Comparison of ENCODE assay signal across 8 cellular contexts in genomic region chr19:1249298-1249989, GRCh38. TPM values are rescaled to one million over a fixed set of nuclear protein-coding genes. Genes with fewer than 3 reads are reported as not detected.
DNase-seq lines count a peak whose midpoint lies in the region; ATAC-seq and TF ChIP-seq lines count a peak whose summit lies in the region.

No MANE protein-coding gene starts in this region.

- H3K9me3 ChIP-seq in SK-N-MC (ENCODE audit: low read depth, low read length) (no peaks in the 10 kb centered on the region), thoracic aorta (no peaks in the 10 kb centered on the region)

- H3K27ac ChIP-seq in SK-N-MC = peak overlapping the region; percentile 95
- peak overlapping the region; percentile 100 for H3K27ac ChIP-seq in thoracic aorta

- peaks cover 3% of the 10 kb centered on the region for H3K27me3 Mint-ChIP-seq in glutamatergic neuron (ENCODE audit: unreplicated experiment)
- no peaks in the 10 kb centered on the region for H3K27me3 Mint-ChIP-seq in osteocyte (ENCODE audit: unreplicated experiment)

- peak overlapping the region; percentile 69 to 93 for H3K27ac Mint-ChIP-seq in activated naive CD4-positive, alpha-beta T cell treated with anti-CD3 and anti-CD28 coated beads, Interleukin-2, amount 50 U/mL, for 72 hours
- H3K27ac Mint-ChIP-seq in glutamatergic neuron (ENCODE audit: unreplicated experiment) (peak overlapping the region; percentile 88), osteocyte (ENCODE audit: unreplicated experiment) (peak overlapping the region; percentile 41)

- peak; percentile 43 to 60 for ATAC-seq in activated naive CD4-positive, alpha-beta T cell treated with anti-CD3 and anti-CD28 coated beads, Interleukin-2, amount 50 U/mL, for 72 hours
- ATAC-seq in thoracic aorta (ENCODE audit: insufficient number of reproducible peaks, low FRiP score, low read depth) = peak; percentile 16

- H3K9ac ChIP-seq in SK-N-MC (ENCODE audit: insufficient read length) = peak overlapping the region; percentile 87

- no peaks in the 10 kb centered on the region for H3K9me3 Mint-ChIP-seq in activated naive CD4-positive, alpha-beta T cell treated with anti-CD3 and anti-CD28 coated beads, Interleukin-2, amount 50 U/mL, for 72 hours
- H3K9me3 Mint-ChIP-seq in glutamatergic neuron (ENCODE audit: unreplicated experiment) = peaks cover 8% of the 10 kb centered on the region
- H3K9me3 Mint-ChIP-seq in osteocyte (ENCODE audit: unreplicated experiment) = no peaks in the 10 kb centered on the region

- peak; percentile 93 for DNase-seq in GDM1 (lab: John Stamatoyannopoulos, UW)
- no peak for DNase-seq in HFF-Myc (ENCODE audit: extremely low read depth, low read depth)
- DNase-seq in NCI-H1092 treated with DMSO at 0.1 percent for 48 hours (lab: John Stamatoyannopoulos, UW) = peak; percentile 93
- no peak for DNase-seq in SK-N-MC (ENCODE audit: low read depth, low spot score)
- DNase-seq in activated naive CD4-positive, alpha-beta T cell treated with anti-CD3 and anti-CD28 coated beads, Interleukin-2, amount 50 U/mL, for 72 hours (ENCODE audit: low spot score in 2 of 2) = peak; percentile 90 to 97
- peak; percentile 97 for DNase-seq in glutamatergic neuron
- peak; percentile 98 for DNase-seq in osteocyte (ENCODE audit: extremely low spot score, unreplicated experiment)
- DNase-seq in thoracic aorta (ENCODE audit: low spot score) = peak; percentile 79

- H3K4me3 Mint-ChIP-seq in glutamatergic neuron (ENCODE audit: unreplicated experiment) = peak overlapping the region; percentile 87
- H3K4me3 Mint-ChIP-seq in osteocyte (ENCODE audit: unreplicated experiment) = peak overlapping the region; percentile 65

- peaks cover 27 to 51% of the 10 kb centered on the region in 2 donors for H3K4me1 ChIP-seq in thoracic aorta (ENCODE audit: control insufficient read depth in 1 of 2, low read depth in 2 of 2)

- peaks cover 4% of the 10 kb centered on the region for H3K4me1 Mint-ChIP-seq in glutamatergic neuron (ENCODE audit: low read depth, unreplicated experiment)
- peaks cover 24% of the 10 kb centered on the region for H3K4me1 Mint-ChIP-seq in osteocyte (ENCODE audit: unreplicated experiment)

- H3K36me3 ChIP-seq in SK-N-MC (ENCODE audit: insufficient read depth, low read length) = peaks cover 28% of the 10 kb centered on the region
- H3K36me3 ChIP-seq in thoracic aorta = peaks cover 5% of the 10 kb centered on the region

- TF ChIP-seq CTCF in HFF-Myc (IDR thresholded peaks at IDR 0.05; ENCODE audit: low read depth, low read length, missing control alignments) (no peak), glutamatergic neuron (IDR thresholded peaks at IDR 0.05; ENCODE audit: partially characterized antibody, unreplicated experiment) (no peak), osteocyte (IDR thresholded peaks at IDR 0.05) (no peak), thoracic aorta (IDR thresholded peaks at IDR 0.05) (no peak)

- H3K4me3 ChIP-seq in HFF-Myc (replicated peaks; ENCODE audit: low read depth, low read length) = peak overlapping the region; percentile 77
- H3K4me3 ChIP-seq in SK-N-MC = peak overlapping the region; percentile 87
- peak overlapping the region; percentile 99 for H3K4me3 ChIP-seq in thoracic aorta

- no peaks in the 10 kb centered on the region for H3K27me3 ChIP-seq in thoracic aorta (replicated peaks; ENCODE audit: insufficient read depth)

- H3K36me3 Mint-ChIP-seq in activated naive CD4-positive, alpha-beta T cell treated with anti-CD3 and anti-CD28 coated beads, Interleukin-2, amount 50 U/mL, for 72 hours = peaks cover 13 to 15% of the 10 kb centered on the region in 2 donors
- H3K36me3 Mint-ChIP-seq in glutamatergic neuron (ENCODE audit: unreplicated experiment) (no peaks in the 10 kb centered on the region), osteocyte (ENCODE audit: unreplicated experiment) (peaks cover 8% of the 10 kb centered on the region)

RNA-seq across cellular contexts. Expression of gene MIDN, which starts 1.1 kb away (rescaled TPM):
- total RNA-seq in activated naive CD4-positive, alpha-beta T cell treated with anti-CD3 and anti-CD28 coated beads, Interleukin-2, amount 50 U/mL, for 72 hours = 100 to 1,000 TPM in 1 of 2 donors, 10 to 100 TPM in 1; 52.9 to 113 TPM
- 325 TPM for total RNA-seq in glutamatergic neuron (ENCODE audit: unreplicated experiment)
- total RNA-seq in osteocyte = 98.1 and 103 TPM in 2 replicates
- 100 to 1,000 TPM in 1 of 2 donors, 10 to 100 TPM in 1; 80.1 to 124 TPM for total RNA-seq in thoracic aorta

RNA-seq across cellular contexts. Expression of gene ATP5F1D, which starts 7.9 kb away (rescaled TPM):
- total RNA-seq in activated naive CD4-positive, alpha-beta T cell treated with anti-CD3 and anti-CD28 coated beads, Interleukin-2, amount 50 U/mL, for 72 hours = 100 to 1,000 TPM; 114 to 201 TPM
- 129 TPM for total RNA-seq in glutamatergic neuron (ENCODE audit: unreplicated experiment)
- 167 and 172 TPM in 2 replicates for total RNA-seq in osteocyte
- total RNA-seq in thoracic aorta = 10 to 100 TPM; 40.4 to 45.1 TPM

RNA-seq across cellular contexts. Expression of gene CBARP, which starts 11.6 kb away (rescaled TPM):
- total RNA-seq in activated naive CD4-positive, alpha-beta T cell treated with anti-CD3 and anti-CD28 coated beads, Interleukin-2, amount 50 U/mL, for 72 hours = 1 to 10 TPM; 1.0 to 1.6 TPM
- total RNA-seq in glutamatergic neuron (ENCODE audit: unreplicated experiment) (74.7 TPM), osteocyte (6.9 and 7.0 TPM in 2 replicates), thoracic aorta (1 to 10 TPM in 1 of 2 donors, under 1 TPM in 1; 0.27 to 1.9 TPM)

RNA-seq across cellular contexts. Expression of gene CIRBP, which starts 19.7 kb away (rescaled TPM):
- 100 to 1,000 TPM; 148 to 157 TPM for total RNA-seq in activated naive CD4-positive, alpha-beta T cell treated with anti-CD3 and anti-CD28 coated beads, Interleukin-2, amount 50 U/mL, for 72 hours
- 341 TPM for total RNA-seq in glutamatergic neuron (ENCODE audit: unreplicated experiment)
- 401 and 408 TPM in 2 replicates for total RNA-seq in osteocyte
- 100 to 1,000 TPM; 492 to 644 TPM for total RNA-seq in thoracic aorta

RNA-seq across cellular contexts. Expression of gene FAM174C, which starts 25.9 kb away (rescaled TPM):
- 10 to 100 TPM; 42.1 to 76.0 TPM for total RNA-seq in activated naive CD4-positive, alpha-beta T cell treated with anti-CD3 and anti-CD28 coated beads, Interleukin-2, amount 50 U/mL, for 72 hours
- total RNA-seq in glutamatergic neuron (ENCODE audit: unreplicated experiment) (17.3 TPM), osteocyte (35.3 and 35.8 TPM in 2 replicates), thoracic aorta (10 to 100 TPM; 18.8 to 40.8 TPM)

Comparison
In these comparisons a context has a peak if more than half of its experiments do, and no peak if none do; other contexts are left out.
1. DNase-seq: peak in GDM1 (single experiment), NCI-H1092 treated with DMSO at 0.1 percent for 48 hours (single experiment), activated naive CD4-positive, alpha-beta T cell treated with anti-CD3 and anti-CD28 coated beads, Interleukin-2, amount 50 U/mL, for 72 hours (2 of 2), glutamatergic neuron (single experiment), osteocyte (single experiment) and thoracic aorta (single experiment); none in HFF-Myc (single experiment) and SK-N-MC (single experiment).
2. Peak in every context shown above with its lines, with median percentiles within 50 percentile points of each other: H3K4me3 ChIP-seq and H3K27ac Mint-ChIP-seq.